In genomic region chr3:56813656-56813965, GRCh38 we compare ENCODE assay signal across 13 cellular contexts. TPM values are rescaled to one million over a fixed set of nuclear protein-coding genes. Genes with fewer than 3 reads are reported as not detected.
DNase-seq lines count a peak whose midpoint lies in the region; ATAC-seq and TF ChIP-seq lines count a peak whose summit lies in the region.
"Had no signal": no experiment of that assay in that cellular context is flagged by ENCODE, and none has a peak within 500 bp of the region (broad histone marks: within the 10 kb centered on the region; RNA-seq: fewer than 3 reads in every experiment).

No MANE protein-coding gene starts in this region.

- DNase-seq in SK-N-SH: no peak
- no peak for DNase-seq in activated T-helper 2 cell treated with anti-CD3 and anti-CD28 coated beads, Interferon-gamma antibody, Interleukin-2, Interleukin-4, amounts not matched to agents 10 μg/mL and 5 μg/mL and 100 μg/mL, durations not matched to agents 14 hours and 24 hours and 36 hours (ENCODE audit: low spot score)
- DNase-seq in osteocyte (ENCODE audit: extremely low spot score, unreplicated experiment): peak; percentile 2
- DNase-seq in RPMI8226: no peak
- no peak for DNase-seq in stimulated activated CD8-positive, alpha-beta memory T cell treated with anti-CD3 and anti-CD28 coated beads, Interleukin-4, amount 100 ng/mL, for 48 hours
- DNase-seq in NCI-H2227 (lab: John Stamatoyannopoulos, UW; ENCODE audit: unreplicated experiment): no peak
- DNase-seq: activated CD4-positive, alpha-beta T cell treated with anti-CD3 and anti-CD28 coated beads for 1 hour; DMS153; NCI-H2081 treated with DMSO at 0.1 percent for 48 hours had no signal

- no peak for ATAC-seq in SK-N-SH treated with all-trans-retinoic acid at 6 μM for 48 hours

- H3K9me3 ChIP-seq in SK-N-SH (no peaks in the 10 kb centered on the region), KOPT-K1 (ENCODE audit: insufficient read depth, low read length, poor library complexity, severe bottlenecking) (no peaks in the 10 kb centered on the region)
- H3K9me3 ChIP-seq: MG63 had no signal

- TF ChIP-seq CTCF in SK-N-SH (IDR thresholded peaks at IDR 0.05) (no peak), osteocyte (IDR thresholded peaks at IDR 0.05) (no peak)

- peak overlapping the region; percentile 11 for H3K27ac Mint-ChIP-seq in activated T-helper 2 cell treated with anti-CD3 and anti-CD28 coated beads, Interferon-gamma antibody, Interleukin-2, Interleukin-4, amounts not matched to agents 10 μg/mL and 5 μg/mL and 100 μg/mL, durations not matched to agents 14 hours and 24 hours and 36 hours
- no peak overlapping the region for H3K27ac Mint-ChIP-seq in osteocyte (ENCODE audit: unreplicated experiment)

- H3F3A ChIP-seq in SK-N-SH (replicated peaks; ENCODE audit: insufficient read depth): peaks cover 6% of the 10 kb centered on the region

- CTCF ChIA-PET in SK-N-SH (lab: Yijun Ruan, JAX): interaction anchor here (0.9 to 2.3 kb wide), 6 partner anchors 9 to 182 kb away, joined by 3 to 8 read pairs (median 4); no protein-coding TSS in a partner anchor

- no peaks in the 10 kb centered on the region for H4K20me1 ChIP-seq in SK-N-SH (ENCODE audit: insufficient read depth)

- no peaks in the 10 kb centered on the region for H3K9me2 ChIP-seq in SK-N-SH

- H3K27me3 Mint-ChIP-seq in activated T-helper 2 cell treated with anti-CD3 and anti-CD28 coated beads, Interferon-gamma antibody, Interleukin-2, Interleukin-4, amounts not matched to agents 10 μg/mL and 5 μg/mL and 100 μg/mL, durations not matched to agents 14 hours and 24 hours and 36 hours (ENCODE audit: low read depth): no peaks in the 10 kb centered on the region
- peaks cover 27% of the 10 kb centered on the region for H3K27me3 Mint-ChIP-seq in osteocyte (ENCODE audit: unreplicated experiment)

- TF ChIP-seq EP300 in SK-N-SH (IDR thresholded peaks at IDR 0.05; ENCODE audit: borderline replicate concordance in 1 of 2, low read depth in 1 of 2, low read length in 1 of 2): no peak

- TF ChIP-seq RAD21 in SK-N-SH (IDR thresholded peaks at IDR 0.05; ENCODE audit: low read length): no peak

- H3K9me3 Mint-ChIP-seq in activated T-helper 2 cell treated with anti-CD3 and anti-CD28 coated beads, Interferon-gamma antibody, Interleukin-2, Interleukin-4, amounts not matched to agents 10 μg/mL and 5 μg/mL and 100 μg/mL, durations not matched to agents 14 hours and 24 hours and 36 hours: no peaks in the 10 kb centered on the region
- H3K9me3 Mint-ChIP-seq in osteocyte (ENCODE audit: unreplicated experiment): no peaks in the 10 kb centered on the region

- H3K79me2 ChIP-seq in SK-N-SH (ENCODE audit: insufficient read depth): no peaks in the 10 kb centered on the region

- peaks cover 11% of the 10 kb centered on the region in 2 experiments; a peak in 3 of 4 replicates for H3K4me1 ChIP-seq in SK-N-SH (ENCODE audit: control insufficient read depth in 1 of 2, insufficient read depth in 2 of 2, low read depth in 1 of 2, low read length in 1 of 2)

- H3K4me2 ChIP-seq in SK-N-SH: 0 out of 2 replicates have a peak overlapping the region, but pooled peaks have one; percentile 4

- H3K36me3 ChIP-seq in SK-N-SH (replicated peaks in 1 of 2; ENCODE audit: control insufficient read depth in 1 of 2, insufficient read depth in 2 of 2, low read length in 1 of 2) (no peaks in the 10 kb centered on the region), KOPT-K1 (ENCODE audit: insufficient read depth, low read length) (no peaks in the 10 kb centered on the region)
- H3K36me3 ChIP-seq: MG63 had no signal

- H2AFZ ChIP-seq in SK-N-SH (ENCODE audit: low read depth): no peak overlapping the region

- peaks cover 46% of the 10 kb centered on the region for H3K4me1 Mint-ChIP-seq in activated T-helper 2 cell treated with anti-CD3 and anti-CD28 coated beads, Interferon-gamma antibody, Interleukin-2, Interleukin-4, amounts not matched to agents 10 μg/mL and 5 μg/mL and 100 μg/mL, durations not matched to agents 14 hours and 24 hours and 36 hours (ENCODE audit: low read depth)
- peaks cover 12% of the 10 kb centered on the region for H3K4me1 Mint-ChIP-seq in osteocyte (ENCODE audit: unreplicated experiment)

- intact Hi-C loops in activated T-helper 2 cell treated with anti-CD3 and anti-CD28 coated beads, Interferon-gamma antibody, Interleukin-2, Interleukin-4, amounts not matched to agents 10 μg/mL and 5 μg/mL and 100 μg/mL, durations not matched to agents 14 hours and 24 hours and 36 hours (cut with micrococcal nuclease): no loop called here

- H3K4me3 Mint-ChIP-seq in activated T-helper 2 cell treated with anti-CD3 and anti-CD28 coated beads, Interferon-gamma antibody, Interleukin-2, Interleukin-4, amounts not matched to agents 10 μg/mL and 5 μg/mL and 100 μg/mL, durations not matched to agents 14 hours and 24 hours and 36 hours (ENCODE audit: low read depth): no peak overlapping the region
- no peak overlapping the region for H3K4me3 Mint-ChIP-seq in osteocyte (ENCODE audit: unreplicated experiment)

- H3K4me3 ChIP-seq in SK-N-SH (ENCODE audit: low read depth in 2 of 2, low read length in 1 of 2): no peak overlapping the region
- H3K4me3 ChIP-seq: MG63 had no signal

- no peak overlapping the region for H3K9ac ChIP-seq in SK-N-SH

- H3K27me3 ChIP-seq in SK-N-SH (ENCODE audit: insufficient read depth): no peaks in the 10 kb centered on the region
- H3K27me3 ChIP-seq: foreskin keratinocyte, MG63 had no signal

- 13% methylated on average over 1 of the region's 1 CpG for WGBS in SK-N-SH (ENCODE audit: low lambda C conversion rate)

- POLR2A ChIA-PET in SK-N-SH (lab: Yijun Ruan, JAX): no interaction called here

- no peaks in the 10 kb centered on the region for H3K36me3 Mint-ChIP-seq in activated T-helper 2 cell treated with anti-CD3 and anti-CD28 coated beads, Interferon-gamma antibody, Interleukin-2, Interleukin-4, amounts not matched to agents 10 μg/mL and 5 μg/mL and 100 μg/mL, durations not matched to agents 14 hours and 24 hours and 36 hours (ENCODE audit: low read depth)
- H3K36me3 Mint-ChIP-seq in osteocyte (ENCODE audit: unreplicated experiment): no peaks in the 10 kb centered on the region

- peak overlapping the region in 1 of 2 experiments; percentile 23; a peak in 1 of 4 replicates for H3K27ac ChIP-seq in SK-N-SH (ENCODE audit: low read depth in 2 of 2, low read length in 1 of 2)
- peak overlapping the region; percentile 51 for H3K27ac ChIP-seq in KOPT-K1 (ENCODE audit: low read depth, low read length, poor library complexity, severe bottlenecking)
- H3K27ac ChIP-seq: foreskin keratinocyte had no signal

TF ChIP-seq in SK-N-SH, 30 proteins besides CTCF, POLR2A, EP300 and RAD21 (continues in another document):
- TF ChIP-seq ZBTB33 (IDR thresholded peaks at IDR 0.05; ENCODE audit: borderline replicate concordance, low read depth) (no peak), FOXM1 (IDR thresholded peaks at IDR 0.05; ENCODE audit: low read depth) (no peak), SIN3A (IDR thresholded peaks at IDR 0.05; ENCODE audit: borderline replicate concordance, low read depth, low read length) (no peak), POLR2AphosphoS5 (IDR thresholded peaks at IDR 0.05; ENCODE audit: low read depth, low read length) (no peak)

TF ChIP-seq in SK-N-SH treated with all-trans-retinoic acid at 6 μM for 48 hours, 23 proteins besides CTCF, POLR2A, EP300 and RAD21:
- TF ChIP-seq BACH2 (CRISPR knock-in tag; IDR thresholded peaks at IDR 0.05; ENCODE audit: borderline replicate concordance) (no peak), ZNF70 (CRISPR knock-in tag; IDR thresholded peaks at IDR 0.05) (no peak), ISL1 (CRISPR knock-in tag; IDR thresholded peaks at IDR 0.05) (no peak), ESRRG (CRISPR knock-in tag; IDR thresholded peaks at IDR 0.05) (no peak), PATZ1 (CRISPR knock-in tag; IDR thresholded peaks at IDR 0.05; ENCODE audit: borderline replicate concordance) (no peak), ZC3H10 (CRISPR knock-in tag; IDR thresholded peaks at IDR 0.05) (no peak), CREB5 (CRISPR knock-in tag; IDR thresholded peaks at IDR 0.05; ENCODE audit: low read depth) (no peak)

RNA-seq across cellular contexts. Expression of gene ARHGEF3, which starts 11.9 kb away (rescaled TPM):
- polyA plus RNA-seq in SK-N-SH (2012; rRNA removed): 5.7 and 5.9 TPM in 2 replicates
- 5.8 and 6.1 TPM in 2 replicates for polyA plus RNA-seq in SK-N-SH (2012; cell fraction: cytosol; rRNA removed)
- 7.0 and 7.1 TPM in 2 replicates for polyA plus RNA-seq in SK-N-SH (2012; cell fraction: nucleus; rRNA removed)
- 38.3 and 38.6 TPM in 2 replicates for total RNA-seq in activated T-helper 2 cell treated with anti-CD3 and anti-CD28 coated beads, Interferon-gamma antibody, Interleukin-2, Interleukin-4, amounts not matched to agents 10 μg/mL and 5 μg/mL and 100 μg/mL, durations not matched to agents 14 hours and 24 hours and 36 hours
- total RNA-seq in osteocyte: 2.5 and 2.7 TPM in 2 replicates

Comparison
In these comparisons a context has a peak if more than half of its experiments do, and no peak if none do; other contexts are left out.
1. RNA of gene ARHGEF3, which starts 11.9 kb away (total RNA-seq): 38.3 to 38.6 TPM in activated T-helper 2 cell treated with anti-CD3 and anti-CD28 coated beads, Interferon-gamma antibody, Interleukin-2, Interleukin-4, amounts not matched to agents 10 μg/mL and 5 μg/mL and 100 μg/mL, durations not matched to agents 14 hours and 24 hours and 36 hours; 2.5 to 2.7 TPM in osteocyte; every median in the first group is over 10 times any median in the second.